ENCODE assay signal across 8 cellular contexts in genomic region chr17:65294184-65294719, GRCh38.
DNase-seq lines count a peak whose midpoint lies in the region; ATAC-seq and TF ChIP-seq lines count a peak whose summit lies in the region.

No MANE protein-coding gene starts in this region.

- H3K27ac Mint-ChIP-seq in endothelial cell (ENCODE audit: unreplicated experiment) = no peak overlapping the region

- no peaks in the 10 kb centered on the region for H3K9me3 Mint-ChIP-seq in endothelial cell (ENCODE audit: unreplicated experiment)

- no peaks in the 10 kb centered on the region for H3K36me3 ChIP-seq in mucosa of descending colon (ENCODE audit: low read depth)

- ATAC-seq in HG03439 (IDR thresholded peaks at IDR 0.05; ENCODE audit: unreplicated experiment) (peak; percentile 73), mucosa of descending colon (peak; percentile 77), GM19328 (IDR thresholded peaks at IDR 0.05; ENCODE audit: unreplicated experiment) (no peak)

- no peaks in the 10 kb centered on the region for H3K9me3 ChIP-seq in mucosa of descending colon

- no peak overlapping the region for H3K4me3 Mint-ChIP-seq in endothelial cell (ENCODE audit: unreplicated experiment)

- no peak overlapping the region for H3K4me3 ChIP-seq in mucosa of descending colon

- H3K36me3 Mint-ChIP-seq in endothelial cell (ENCODE audit: low read depth, unreplicated experiment) = peaks cover 9% of the 10 kb centered on the region

- peaks cover 19% of the 10 kb centered on the region for H3K4me1 ChIP-seq in mucosa of descending colon (ENCODE audit: low read depth)

- peaks cover 19% of the 10 kb centered on the region for H3K4me1 Mint-ChIP-seq in endothelial cell (ENCODE audit: unreplicated experiment)

- peak; percentile 74 for TF ChIP-seq CTCF in GM12874 (IDR thresholded peaks at IDR 0.05; ENCODE audit: insufficient read depth, low read depth, low read length)
- TF ChIP-seq CTCF in endothelial cell (IDR thresholded peaks at IDR 0.05; ENCODE audit: unreplicated experiment) = no peak
- peak; percentile 70 for TF ChIP-seq CTCF in mucosa of descending colon (IDR thresholded peaks at IDR 0.05)

- H3K27me3 Mint-ChIP-seq in endothelial cell (ENCODE audit: unreplicated experiment) = peaks cover 2% of the 10 kb centered on the region

- intact Hi-C loops in mucosa of descending colon (cut with DNase I, micrococcal nuclease) = loop anchor here in 1 of 2 donors (2.0 kb wide), 1 partner anchor 263 kb away; no protein-coding TSS in a partner anchor

- DNase-seq in NCI-H82 (lab: John Stamatoyannopoulos, UW) = peak; percentile 79
- DNase-seq in activated CD8-positive, alpha-beta memory T cell treated with anti-CD3 and anti-CD28 coated beads for 4 hours (ENCODE audit: low read depth in 2 of 2) = peak; percentile 13 to 39
- peak; percentile 62 for DNase-seq in endothelial cell (ENCODE audit: low spot score)
- peak; percentile 63 to 84 (median 80) for DNase-seq in mucosa of descending colon
- peak; percentile 33 for DNase-seq in stimulated activated CD8-positive, alpha-beta memory T cell treated with anti-CD3 and anti-CD28 coated beads, Interleukin-4, amount 100 ng/mL, for 24 hours (ENCODE audit: low read depth)

Comparison
In these comparisons a context has a peak if more than half of its experiments do, and no peak if none do; other contexts are left out.
1. DNase-seq: peak in every context shown above with its lines; median percentile 80 in mucosa of descending colon; 79 in NCI-H82; 62 in endothelial cell; 33 in stimulated activated CD8-positive, alpha-beta memory T cell treated with anti-CD3 and anti-CD28 coated beads, Interleukin-4, amount 100 ng/mL, for 24 hours; 26 in activated CD8-positive, alpha-beta memory T cell treated with anti-CD3 and anti-CD28 coated beads for 4 hours.